8 cellular contexts compared by ENCODE assay signal in genomic region chr17:72421128-72422092, GRCh38.
DNase-seq lines count a peak whose midpoint lies in the region; ATAC-seq and TF ChIP-seq lines count a peak whose summit lies in the region.

No MANE protein-coding gene starts in this region.

- 50 to 53% methylated on average over 11 of the region's 11 CpGs for WGBS in body of pancreas, 2 donors

- peak overlapping the region; percentile 24 to 41 for H3K9ac ChIP-seq in mucosa of rectum (ENCODE audit: low read depth in 1 of 2, low read length in 2 of 2)

- TF ChIP-seq CTCF in BE2C (IDR thresholded peaks at IDR 0.05; ENCODE audit: low read depth, low read length), result no peak
- no peak for TF ChIP-seq CTCF in body of pancreas (IDR thresholded peaks at IDR 0.05)

- H3K27ac ChIP-seq in body of pancreas (peak overlapping the region; percentile 76 to 95 (median 88)), mucosa of rectum (ENCODE audit: low read depth in 2 of 2, low read length in 2 of 2) (peak overlapping the region; percentile 76 to 84)

- H3K9me3 ChIP-seq in BE2C (no peaks in the 10 kb centered on the region), body of pancreas (no peaks in the 10 kb centered on the region), mucosa of rectum (ENCODE audit: control insufficient read depth in 2 of 2, low read length in 2 of 2) (peaks cover 3 to 4% of the 10 kb centered on the region in 2 donors)

- H3K27me3 ChIP-seq in BE2C, result no peaks in the 10 kb centered on the region
- no peaks in the 10 kb centered on the region for H3K27me3 ChIP-seq in body of pancreas
- no peaks in the 10 kb centered on the region for H3K27me3 ChIP-seq in mucosa of rectum (ENCODE audit: control insufficient read depth in 2 of 2, insufficient read depth in 2 of 2, low read length in 2 of 2)

- H3K36me3 ChIP-seq in BE2C, result no peaks in the 10 kb centered on the region
- H3K36me3 ChIP-seq in body of pancreas (replicated peaks in 1 of 2; ENCODE audit: insufficient read depth in 1 of 2, low read depth in 2 of 2), result no peaks in the 10 kb centered on the region
- H3K36me3 ChIP-seq in mucosa of rectum (ENCODE audit: control insufficient read depth in 2 of 2, insufficient read depth in 2 of 2, low read length in 2 of 2), result peaks cover 20 to 33% of the 10 kb centered on the region in 2 donors

- intact Hi-C loops in body of pancreas (cut with DNase I), result no loop called here

- peak; percentile 55 for ATAC-seq in GM18870 (IDR thresholded peaks at IDR 0.05; ENCODE audit: unreplicated experiment)
- ATAC-seq in HG03039 (IDR thresholded peaks at IDR 0.05; ENCODE audit: unreplicated experiment), result peak; percentile 40
- peak; percentile 96 for ATAC-seq in body of pancreas

- H3K4me1 ChIP-seq in BE2C (peaks cover 12% of the 10 kb centered on the region), body of pancreas (peaks cover 28% of the 10 kb centered on the region), mucosa of rectum (ENCODE audit: control insufficient read depth in 2 of 2, insufficient read depth in 2 of 2, low read length in 2 of 2) (peaks cover 25 to 35% of the 10 kb centered on the region in 2 donors)

- H3K4me3 ChIP-seq in BE2C (ENCODE audit: low read depth, low read length) (no peak overlapping the region), body of pancreas (no peak overlapping the region), mucosa of rectum (ENCODE audit: low read length in 2 of 2) (no peak overlapping the region)

- TF ChIP-seq POLR2A in body of pancreas (IDR thresholded peaks at IDR 0.05), result peak in 1 of 3 donors; percentile 14

- peak; percentile 49 for DNase-seq in BE2C
- DNase-seq in NCI-H526 treated with DMSO at 0.1 percent for 48 hours (lab: John Stamatoyannopoulos, UW), result peak; percentile 47
- peak; percentile 82 to 95 (median 90) for DNase-seq in body of pancreas
- DNase-seq in NCI-H524 treated with DMSO at 0.1 percent for 48 hours (lab: John Stamatoyannopoulos, UW), result no peak
- no peak for DNase-seq in NCI-H1694 (lab: John Stamatoyannopoulos, UW)

Comparison
In these comparisons a context has a peak if more than half of its experiments do, and no peak if none do; other contexts are left out.
1. DNase-seq: peak in BE2C (single experiment), NCI-H526 treated with DMSO at 0.1 percent for 48 hours (single experiment) and body of pancreas (4 of 4); none in NCI-H524 treated with DMSO at 0.1 percent for 48 hours (single experiment) and NCI-H1694 (single experiment).
2. ATAC-seq: peak in every context shown above with its lines; median percentile 96 in body of pancreas; 55 in GM18870; 40 in HG03039.